In genomic region chr2:149330127-149331022, GRCh38 we compare ENCODE assay signal across 9 cellular contexts. TPM values are rescaled to one million over a fixed set of nuclear protein-coding genes. Genes with fewer than 3 reads are reported as not detected.
A peak's percentile ranks its signal among the peaks of the same experiment; 100 is the strongest.
DNase-seq lines count a peak whose midpoint lies in the region; ATAC-seq and TF ChIP-seq lines count a peak whose summit lies in the region.
"Had no signal": no experiment of that assay in that cellular context is flagged by ENCODE, and none has a peak within 500 bp of the region (broad histone marks: within the 10 kb centered on the region; RNA-seq: fewer than 3 reads in every experiment).

A gene with protein sequence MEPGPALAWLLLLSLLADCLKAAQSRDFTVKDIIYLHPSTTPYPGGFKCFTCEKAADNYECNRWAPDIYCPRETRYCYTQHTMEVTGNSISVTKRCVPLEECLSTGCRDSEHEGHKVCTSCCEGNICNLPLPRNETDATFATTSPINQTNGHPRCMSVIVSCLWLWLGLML (plus strand): TSS chr2:149330587. CDS start chr2:149437709, 107,122 bp downstream.

- peaks cover 20% of the 10 kb centered on the region for H3F3A ChIP-seq in neural progenitor cell (ENCODE audit: low read depth)

- H3K36me3 ChIP-seq in neural progenitor cell, result no peaks in the 10 kb centered on the region
- H3K36me3 ChIP-seq: BLaER1 had no signal

- H3K4me1 Mint-ChIP-seq in WTC11 (peaks cover 27% of the 10 kb centered on the region), neural progenitor cell (peaks cover 18% of the 10 kb centered on the region)

- H3K79me2 ChIP-seq in neural progenitor cell (ENCODE audit: low read depth), result no peaks in the 10 kb centered on the region

- no peak for TF ChIP-seq CTCF in WTC11 (IDR thresholded peaks at IDR 0.05)
- peak; percentile 18 for TF ChIP-seq CTCF in neural progenitor cell (IDR thresholded peaks at IDR 0.05)

- H2AFZ ChIP-seq in neural progenitor cell (replicated peaks), result peak within 1 kb of the TSS; percentile 92

- DNase-seq in NCI-H1417 (lab: John Stamatoyannopoulos, UW) (peak; percentile 74 to 94 (median 89)), NCI-H1417 treated with DMSO at 0.1 percent for 48 hours (lab: John Stamatoyannopoulos, UW) (no peak), NCI-H1694 (lab: John Stamatoyannopoulos, UW) (peak; percentile 44), WTC11 (ENCODE audit: low spot score) (peak; percentile 71), globus pallidus (ENCODE audit: low spot score) (peak; percentile 81), neural progenitor cell (ENCODE audit: low spot score) (peak; percentile 92)
- DNase-seq in stimulated activated CD4-positive, alpha-beta T cell treated with anti-CD3 and anti-CD28 coated beads, Interleukin-1b, Interleukin-23, amount 100 ng/mL, for 48 hours, result no peak

- peaks cover 7% of the 10 kb centered on the region for H3K4me1 ChIP-seq in neural progenitor cell
- H3K4me1 ChIP-seq: BLaER1 had no signal

- ATAC-seq in HG02623 (IDR thresholded peaks at IDR 0.05; ENCODE audit: unreplicated experiment), result peak; percentile 70
- peak; percentile 83 for ATAC-seq in WTC11

- peaks cover 38% of the 10 kb centered on the region for H3K27me3 ChIP-seq in neural progenitor cell
- H3K27me3 ChIP-seq: BLaER1 had no signal

- H3K4me2 ChIP-seq in neural progenitor cell, result peak within 1 kb of the TSS; percentile 91
- H3K4me2 ChIP-seq: BLaER1 had no signal

- no peaks in the 10 kb centered on the region for H3K9me3 ChIP-seq in neural progenitor cell (ENCODE audit: low read depth)

- no peak within 1 kb of the TSS for H3K9ac ChIP-seq in neural progenitor cell
- H3K9ac ChIP-seq: BLaER1 had no signal

- H3K27ac Mint-ChIP-seq in WTC11 (no peak within 1 kb of the TSS; the same call in 1 of the 2 replicates), neural progenitor cell (peak within 1 kb of the TSS; percentile 83)

- POLR2A ChIA-PET in WTC11 (lab: Charles Lee), result no interaction called here

- peaks cover 20% of the 10 kb centered on the region for H3K27me3 Mint-ChIP-seq in WTC11 (ENCODE audit: low read depth)
- H3K27me3 Mint-ChIP-seq in neural progenitor cell (ENCODE audit: insufficient read depth, low read depth), result peaks cover 3% of the 10 kb centered on the region

- H3K36me3 Mint-ChIP-seq in WTC11, result no peaks in the 10 kb centered on the region
- H3K36me3 Mint-ChIP-seq in neural progenitor cell, result no peaks in the 10 kb centered on the region

- CTCF ChIA-PET in WTC11 (lab: Charles Lee), result interaction anchor here (0.9 to 3.1 kb wide), 16 partner anchors 8 to 313 kb away, joined by 3 to 18 read pairs (median 4); partner anchors contain the start of gene LYPD6B

- H3K9me3 Mint-ChIP-seq in WTC11, result no peaks in the 10 kb centered on the region
- peaks cover 2% of the 10 kb centered on the region for H3K9me3 Mint-ChIP-seq in neural progenitor cell

- no peak within 1 kb of the TSS for H3K27ac ChIP-seq in neural progenitor cell
- H3K27ac ChIP-seq: BLaER1 had no signal

- peak within 1 kb of the TSS; percentile 77 for H3K4me3 ChIP-seq in neural progenitor cell
- H3K4me3 ChIP-seq: BLaER1 had no signal

- peaks cover 11% of the 10 kb centered on the region for H4K20me1 ChIP-seq in neural progenitor cell (ENCODE audit: low read depth)
- H4K20me1 ChIP-seq: BLaER1 had no signal

- H3K4me3 Mint-ChIP-seq in WTC11, result peak within 1 kb of the TSS; percentile 80
- peak within 1 kb of the TSS; percentile 95 for H3K4me3 Mint-ChIP-seq in neural progenitor cell

TF ChIP-seq in WTC11, 78 proteins besides CTCF, POLR2A, EP300 and RAD21 (continues in another document):
- TF ChIP-seq SMAD3 (CRISPR knock-in tag; IDR thresholded peaks at IDR 0.05; ENCODE audit: borderline replicate concordance) (no peak), MYBL2 (CRISPR knock-in tag; IDR thresholded peaks at IDR 0.05) (0 out of 2 replicates have a peak, but pooled peaks have one; percentile 37), FOXP4 (CRISPR knock-in tag; IDR thresholded peaks at IDR 0.05) (no peak), ZBTB21 (CRISPR knock-in tag; IDR thresholded peaks at IDR 0.05; ENCODE audit: borderline replicate concordance) (no peak), CREM (CRISPR knock-in tag; IDR thresholded peaks at IDR 0.05) (no peak), ATF2 (CRISPR knock-in tag; IDR thresholded peaks at IDR 0.05; ENCODE audit: borderline replicate concordance, low read depth) (no peak), NFYB (CRISPR knock-in tag; conservative IDR thresholded peaks at IDR 0.05; ENCODE audit: low read depth) (peak; percentile 64), JAZF1 (CRISPR knock-in tag; IDR thresholded peaks at IDR 0.05) (no peak), ZNF232 (CRISPR knock-in tag; IDR thresholded peaks at IDR 0.05) (no peak), OVOL2 (CRISPR knock-in tag; IDR thresholded peaks at IDR 0.05; ENCODE audit: borderline replicate concordance) (no peak)
- TF ChIP-seq, protein P1, sequence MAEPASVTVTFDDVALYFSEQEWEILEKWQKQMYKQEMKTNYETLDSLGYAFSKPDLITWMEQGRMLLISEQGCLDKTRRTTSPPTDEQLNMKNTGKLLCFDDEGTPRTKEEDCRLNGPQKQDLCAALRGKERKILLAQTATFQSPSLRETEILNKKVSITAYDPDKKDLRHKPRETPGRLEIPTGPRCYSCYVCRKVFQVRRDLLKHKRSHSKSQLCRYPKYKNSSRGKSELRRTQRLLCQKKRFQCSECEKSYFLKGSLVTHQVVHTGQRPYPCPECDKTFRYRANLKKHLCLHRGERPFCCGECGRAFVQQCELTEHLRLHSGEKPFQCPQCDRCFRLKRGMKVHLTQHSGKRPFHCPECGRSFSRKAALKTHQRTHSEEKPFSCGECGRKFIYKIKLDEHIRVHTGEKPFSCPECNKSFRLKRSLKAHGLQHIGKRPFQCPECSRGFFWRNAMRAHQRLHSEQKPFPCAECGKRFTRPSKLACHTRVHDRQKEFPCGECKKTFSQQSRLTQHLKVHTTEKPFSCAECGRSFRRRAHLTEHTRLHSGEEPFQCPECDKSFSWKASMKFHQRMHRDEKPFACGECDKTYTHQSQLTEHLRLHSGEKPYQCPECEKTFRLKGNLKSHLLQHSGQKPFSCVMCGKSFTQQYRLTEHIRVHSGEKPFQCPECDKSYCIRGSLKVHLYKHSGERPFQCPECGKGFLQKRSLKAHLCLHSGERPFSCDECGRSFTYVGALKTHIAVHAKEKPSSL (CRISPR knock-in tag; conservative IDR thresholded peaks at IDR 0.05), result no peak
- TF ChIP-seq, protein P2, sequence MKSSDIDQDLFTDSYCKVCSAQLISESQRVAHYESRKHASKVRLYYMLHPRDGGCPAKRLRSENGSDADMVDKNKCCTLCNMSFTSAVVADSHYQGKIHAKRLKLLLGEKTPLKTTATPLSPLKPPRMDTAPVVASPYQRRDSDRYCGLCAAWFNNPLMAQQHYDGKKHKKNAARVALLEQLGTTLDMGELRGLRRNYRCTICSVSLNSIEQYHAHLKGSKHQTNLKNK (CRISPR knock-in tag; IDR thresholded peaks at IDR 0.05), result no peak
- TF ChIP-seq, protein P3, sequence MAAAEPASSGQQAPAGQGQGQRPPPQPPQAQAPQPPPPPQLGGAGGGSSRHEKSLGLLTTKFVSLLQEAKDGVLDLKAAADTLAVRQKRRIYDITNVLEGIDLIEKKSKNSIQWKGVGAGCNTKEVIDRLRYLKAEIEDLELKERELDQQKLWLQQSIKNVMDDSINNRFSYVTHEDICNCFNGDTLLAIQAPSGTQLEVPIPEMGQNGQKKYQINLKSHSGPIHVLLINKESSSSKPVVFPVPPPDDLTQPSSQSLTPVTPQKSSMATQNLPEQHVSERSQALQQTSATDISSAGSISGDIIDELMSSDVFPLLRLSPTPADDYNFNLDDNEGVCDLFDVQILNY (CRISPR knock-in tag; IDR thresholded peaks at IDR 0.05), result peak; percentile 51; the same call in 1 of the 2 replicates

RNA-seq across cellular contexts. Expression of the gene that starts here (rescaled TPM):
- 4.8 to 5.1 TPM (median 5.0 TPM) in 3 replicates for total RNA-seq in WTC11 (2021)
- total RNA-seq in neural progenitor cell (ENCODE audit: low replicate concordance), result 4.1 and 4.4 TPM in 2 replicates

Comparison
In these comparisons a context has a peak if more than half of its experiments do, and no peak if none do; other contexts are left out.
1. DNase-seq: peak in NCI-H1417 (3 of 3), NCI-H1694 (single experiment), WTC11 (single experiment), globus pallidus (single experiment) and neural progenitor cell (single experiment); none in NCI-H1417 treated with DMSO at 0.1 percent for 48 hours (single experiment) and stimulated activated CD4-positive, alpha-beta T cell treated with anti-CD3 and anti-CD28 coated beads, Interleukin-1b, Interleukin-23, amount 100 ng/mL, for 48 hours (single experiment).